8 cellular contexts compared by ENCODE assay signal in genomic region chr1:84998642-84999280, GRCh38. TPM values are rescaled to one million over a fixed set of nuclear protein-coding genes. Genes with fewer than 3 reads are reported as not detected.
DNase-seq lines count a peak whose midpoint lies in the region; FAIRE-seq and TF ChIP-seq lines count a peak whose summit lies in the region.

No MANE protein-coding gene starts in this region.

- TF ChIP-seq EP300 in tibial nerve (IDR thresholded peaks at IDR 0.05) (no peak), ovary (IDR thresholded peaks at IDR 0.05) (no peak)

- H3K4me1 ChIP-seq in HUES6 (ENCODE audit: control insufficient read depth, insufficient read depth, low read length) (0 out of 2 replicates have a peak, but pooled peaks cover 4% of the 10 kb centered on the region), keratinocyte (ENCODE audit: control insufficient read depth, extremely low read depth, insufficient read depth, low read length) (peaks cover 6% of the 10 kb centered on the region), tibial nerve (peaks cover 0 to 35% (median 16%) of the 10 kb centered on the region in 4 donors), ovary (ENCODE audit: insufficient read depth) (peaks cover 7% of the 10 kb centered on the region)

- H3K36me3 ChIP-seq in HUES6 (ENCODE audit: control insufficient read depth, insufficient read depth, low read length) (no peaks in the 10 kb centered on the region), keratinocyte (ENCODE audit: control insufficient read depth in 2 of 2, extremely low read depth in 1 of 2, insufficient read depth in 2 of 2, low read length in 2 of 2) (no peaks in the 10 kb centered on the region), tibial nerve (no peaks in the 10 kb centered on the region), ovary (no peaks in the 10 kb centered on the region)

- H3K79me2 ChIP-seq in keratinocyte (ENCODE audit: control insufficient read depth, insufficient read depth, low read length), result no peaks in the 10 kb centered on the region

- H3K4me3 ChIP-seq in GM12865 (ENCODE audit: low read depth, low read length) (peak overlapping the region; percentile 91), HUES6 (ENCODE audit: low read depth, low read length) (peak overlapping the region; percentile 73), keratinocyte (ENCODE audit: control insufficient read depth in 2 of 3, extremely low read depth in 1 of 3, insufficient read depth in 2 of 3, low read depth in 1 of 3, low read length in 3 of 3) (peak overlapping the region in 1 of 3 experiments; percentile 37), tibial nerve (peak overlapping the region; percentile 43 to 85 (median 74)), ovary (no peak overlapping the region)

- dilution Hi-C loops in keratinocyte (cut with MboI; ENCODE audit: extremely low pct_ligation_motif_present, low sequenced_read_pairs), result no loop called here

- H3K9me3 ChIP-seq in HUES6 (ENCODE audit: control insufficient read depth, insufficient read depth, low read depth, low read length) (no peaks in the 10 kb centered on the region), keratinocyte (ENCODE audit: control insufficient read depth, low read depth, low read length) (no peaks in the 10 kb centered on the region), tibial nerve (no peaks in the 10 kb centered on the region), ovary (no peaks in the 10 kb centered on the region)

- no peak overlapping the region for H3K9ac ChIP-seq in HUES6 (ENCODE audit: low read length)
- no peak overlapping the region for H3K9ac ChIP-seq in keratinocyte (ENCODE audit: control insufficient read depth, extremely low read depth, insufficient read depth, low read length)

- no peak for FAIRE-seq in keratinocyte (lab: Jason Lieb, UNC)

- intact Hi-C loops in ovary (cut with DNase I), result no loop called here

- no peak overlapping the region for H2AFZ ChIP-seq in keratinocyte (ENCODE audit: control insufficient read depth, low read length)

- H3K9me1 ChIP-seq in keratinocyte (ENCODE audit: control insufficient read depth, extremely low read depth, insufficient read depth, low read length), result no peaks in the 10 kb centered on the region

- H3K27me3 ChIP-seq in HUES6 (ENCODE audit: control insufficient read depth, insufficient read depth, low read length) (peaks cover 97% of the 10 kb centered on the region), keratinocyte (ENCODE audit: control insufficient read depth, extremely low read depth, insufficient read depth, low read length) (peaks cover 29% of the 10 kb centered on the region), tibial nerve (peaks cover 0 to 48% of the 10 kb centered on the region in 2 donors), ovary (no peaks in the 10 kb centered on the region)

- TF ChIP-seq POLR2A in tibial nerve (IDR thresholded peaks at IDR 0.05) (no peak), ovary (IDR thresholded peaks at IDR 0.05) (no peak)

- 45 to 48% methylated on average over 14 of the region's 14 CpGs for WGBS in tibial nerve, 2 donors
- WGBS in ovary, 3 donors, result 36 to 43% (median 40%) methylated on average over 14 of the region's 14 CpGs

- no peaks in the 10 kb centered on the region for H4K20me1 ChIP-seq in keratinocyte (ENCODE audit: control insufficient read depth, extremely low read depth, insufficient read depth, low read length)

- TF ChIP-seq CTCF in GM12865 (IDR thresholded peaks at IDR 0.05; ENCODE audit: insufficient read depth, low read depth, low read length, missing control alignments) (no peak), keratinocyte (optimal IDR thresholded peaks at IDR 0.05 in 1 of 3, IDR thresholded peaks at IDR 0.05 in 1 of 3, conservative IDR thresholded peaks at IDR 0.05 in 1 of 3; ENCODE audit: extremely low read depth in 1 of 3, insufficient read depth in 2 of 3, low read length in 3 of 3) (no peak), tibial nerve (IDR thresholded peaks at IDR 0.05) (no peak), ovary (IDR thresholded peaks at IDR 0.05) (no peak)

- H3K27ac ChIP-seq in HUES6 (ENCODE audit: low read depth, low read length), result no peak overlapping the region
- no peak overlapping the region for H3K27ac ChIP-seq in keratinocyte (ENCODE audit: control insufficient read depth, insufficient read depth, low read length)
- H3K27ac ChIP-seq in tibial nerve, result peak overlapping the region in 1 of 4 donors; percentile 71
- no peak overlapping the region for H3K27ac ChIP-seq in ovary

- H3K4me2 ChIP-seq in keratinocyte (ENCODE audit: control insufficient read depth, extremely low read depth, insufficient read depth, low read depth, low read length), result peak overlapping the region; percentile 46

- DNase-seq in GM12865 (ENCODE audit: low read depth) (peak; percentile 84), activated T-cell treated with anti-CD3 and anti-CD28 coated beads for 4 hours (peak; percentile 35), keratinocyte (ENCODE audit: low read depth, low spot score) (no peak), tibial nerve (ENCODE audit: low spot score in 2 of 2) (no peak), ovary (no peak), midbrain (lab: John Stamatoyannopoulos, UW) (no peak), NK-92 (lab: John Stamatoyannopoulos, UW; ENCODE audit: unreplicated experiment) (no peak)

RNA-seq across cellular contexts. Expression of gene MCOLN2, which starts 1.8 kb away (rescaled TPM):
- 0.05 to 0.14 TPM (median 0.12 TPM) in 3 replicates for polyA plus RNA-seq in keratinocyte
- polyA plus RNA-seq in keratinocyte (2011; ENCODE audit: low read depth), result not detected
- 0.03 and 0.05 TPM in 2 replicates for polyA plus RNA-seq in keratinocyte (2011; cell fraction: cytosol; rRNA removed)
- 0.27 and 0.60 TPM in 2 replicates for polyA plus RNA-seq in keratinocyte (2011; cell fraction: nucleus; rRNA removed)
- polyA plus RNA-seq in keratinocyte (2012; ENCODE audit: low replicate concordance), result not detected in 2 replicates
- polyA minus RNA-seq in keratinocyte, result 0.51 TPM in 1 of 3 replicates, not detected in the others
- not detected for polyA minus RNA-seq in keratinocyte (2011; cell fraction: cytosol; rRNA and poly(A)+ RNA removed)
- 0.23 TPM in 1 of 2 replicates, not detected in the other for polyA minus RNA-seq in keratinocyte (2011; cell fraction: nucleus; rRNA and poly(A)+ RNA removed)
- total RNA-seq in tibial nerve, result 10 to 100 TPM in 2 of 4 donors, 1 to 10 TPM in 2; 8.2 to 12.2 (median 9.8) TPM
- 1 to 10 TPM in 3 of 7 donors, under 1 TPM in 4; 0.15 to 3.3 (median 0.60) TPM for total RNA-seq in ovary
- 1 to 10 TPM in 1 of 2 donors, under 1 TPM in 1; 0.21 to 1.5 TPM for polyA plus RNA-seq in ovary

RNA-seq across cellular contexts. Expression of gene MCOLN3, which starts 49.5 kb away (rescaled TPM):
- 5.5 to 16.2 TPM (median 15.4 TPM) in 3 replicates for polyA plus RNA-seq in keratinocyte
- polyA plus RNA-seq in keratinocyte (2011; ENCODE audit: low read depth), result 2.6 TPM
- 2.6 and 6.8 TPM in 2 replicates for polyA plus RNA-seq in keratinocyte (2011; cell fraction: cytosol; rRNA removed)
- polyA plus RNA-seq in keratinocyte (2011; cell fraction: nucleus; rRNA removed), result 35.3 and 40.8 TPM in 2 replicates
- 2.2 and 3.5 TPM in 2 replicates for polyA plus RNA-seq in keratinocyte (2012; ENCODE audit: low replicate concordance)
- 0.59 to 7.7 TPM (median 6.9 TPM) in 3 replicates for polyA minus RNA-seq in keratinocyte
- polyA minus RNA-seq in keratinocyte (2011; cell fraction: cytosol; rRNA and poly(A)+ RNA removed), result 2.9 TPM
- polyA minus RNA-seq in keratinocyte (2011; cell fraction: nucleus; rRNA and poly(A)+ RNA removed), result 9.2 and 17.8 TPM in 2 replicates
- total RNA-seq in tibial nerve, result 10 to 100 TPM in 2 of 4 donors, 1 to 10 TPM in 2; 6.5 to 12.9 (median 8.6) TPM
- total RNA-seq in ovary, result 1 to 10 TPM; 2.0 to 8.3 (median 3.7) TPM
- 1 to 10 TPM in 1 of 2 donors, under 1 TPM in 1; 0.71 to 1.8 TPM for polyA plus RNA-seq in ovary

Comparison
In these comparisons a context has a peak if more than half of its experiments do, and no peak if none do; other contexts are left out.
1. DNase-seq: peak in GM12865 (single experiment) and activated T-cell treated with anti-CD3 and anti-CD28 coated beads for 4 hours (single experiment); none in keratinocyte (single experiment), tibial nerve (0 of 2), ovary (0 of 5), midbrain (single experiment) and NK-92 (single experiment).